26 cellular contexts compared by ENCODE assay signal in genomic region chr7:119890631-119891030, GRCh38.
DNase-seq lines count a peak whose midpoint lies in the region; ATAC-seq, FAIRE-seq and TF ChIP-seq lines count a peak whose summit lies in the region.
"Had no signal": no experiment of that assay in that cellular context is flagged by ENCODE, and none has a peak within 500 bp of the region (broad histone marks: within the 10 kb centered on the region; RNA-seq: fewer than 3 reads in every experiment).

No MANE protein-coding gene starts in this region.

- H3K4me1 ChIP-seq in GM23338 (ENCODE audit: insufficient read depth) = no peaks in the 10 kb centered on the region
- no peaks in the 10 kb centered on the region for H3K4me1 ChIP-seq in kidney (ENCODE audit: control insufficient read depth in 1 of 2, insufficient read depth in 1 of 2, low read depth in 1 of 2, low read length in 2 of 2)
- H3K4me1 ChIP-seq in SJCRH30 = no peaks in the 10 kb centered on the region
- no peaks in the 10 kb centered on the region for H3K4me1 ChIP-seq in testis
- H3K4me1 ChIP-seq: BE2C, BLaER1 had no signal

- H3K9ac ChIP-seq in kidney (ENCODE audit: low read length in 2 of 2) = no peak overlapping the region
- H3K9ac ChIP-seq: BLaER1 had no signal

- intact Hi-C loops in kidney (cut with DNase I) = no loop called here
- intact Hi-C loops in testis (cut with DNase I; ENCODE audit: low total_unique reads) = no loop called here

- no peak overlapping the region; the same call in 1 of the 2 replicates for H3K27ac Mint-ChIP-seq in GM23338
- H3K27ac Mint-ChIP-seq: CD14-positive monocyte; CD4-positive, alpha-beta memory T cell; CD4-positive, CD25-positive, alpha-beta regulatory T cell; CD8-positive, alpha-beta memory T cell had no signal

- no peaks in the 10 kb centered on the region for H3K9me3 Mint-ChIP-seq in GM23338

- TF ChIP-seq CTCF in GM23338 (conservative IDR thresholded peaks at IDR 0.05; ENCODE audit: low read depth in 2 of 2) (no peak), kidney (IDR thresholded peaks at IDR 0.05; ENCODE audit: borderline replicate concordance, extremely low read depth, insufficient read depth) (no peak), testis (IDR thresholded peaks at IDR 0.05) (no peak)

- no peak for TF ChIP-seq POLR2A in testis (IDR thresholded peaks at IDR 0.05)

- no peaks in the 10 kb centered on the region for H4K20me1 ChIP-seq in GM23338 (replicated peaks; ENCODE audit: insufficient read depth)
- H4K20me1 ChIP-seq: BLaER1 had no signal

- H3K4me1 Mint-ChIP-seq in GM23338 = no peaks in the 10 kb centered on the region
- H3K4me1 Mint-ChIP-seq: CD14-positive monocyte; CD4-positive, alpha-beta memory T cell; CD4-positive, CD25-positive, alpha-beta regulatory T cell; CD8-positive, alpha-beta memory T cell had no signal

- H3K4me3 Mint-ChIP-seq in GM23338 = no peak overlapping the region
- H3K4me3 Mint-ChIP-seq: CD14-positive monocyte; CD4-positive, alpha-beta memory T cell; CD4-positive, CD25-positive, alpha-beta regulatory T cell; CD8-positive, alpha-beta memory T cell had no signal

- H3K4me3 ChIP-seq in GM23338 (no peak overlapping the region), kidney (ENCODE audit: low read length in 2 of 2) (no peak overlapping the region), SJCRH30 (no peak overlapping the region), testis (no peak overlapping the region)
- H3K4me3 ChIP-seq: BLaER1, GM12878 had no signal

- no peaks in the 10 kb centered on the region for H3K36me3 Mint-ChIP-seq in GM23338 (ENCODE audit: low read depth)
- H3K36me3 Mint-ChIP-seq: CD14-positive monocyte; CD4-positive, alpha-beta memory T cell; CD4-positive, CD25-positive, alpha-beta regulatory T cell; CD8-positive, alpha-beta memory T cell had no signal

- WGBS in testis, 2 donors = 63 to 88% methylated on average over 12 of the region's 12 CpGs

- H3K4me2 ChIP-seq in GM23338 = no peak overlapping the region
- H3K4me2 ChIP-seq: BLaER1 had no signal

- H3K27me3 ChIP-seq in GM23338 (ENCODE audit: insufficient read depth) = no peaks in the 10 kb centered on the region
- no peaks in the 10 kb centered on the region; the same call in 1 of the 2 replicates for H3K27me3 ChIP-seq in SJCRH30
- H3K27me3 ChIP-seq in testis = no peaks in the 10 kb centered on the region
- H3K27me3 ChIP-seq: BE2C, BLaER1 had no signal

- peaks cover 3% of the 10 kb centered on the region; the same call in 1 of the 2 replicates for H3K9me2 ChIP-seq in GM23338 (ENCODE audit: insufficient read depth)

- H3K9me3 ChIP-seq in kidney (ENCODE audit: control insufficient read depth in 1 of 2, low read length in 2 of 2) = peaks cover 0 to 2% of the 10 kb centered on the region in 2 donors
- H3K9me3 ChIP-seq in SJCRH30 (replicated peaks) = no peaks in the 10 kb centered on the region
- H3K9me3 ChIP-seq in testis = no peaks in the 10 kb centered on the region
- H3K9me3 ChIP-seq: BE2C, BLaER1 had no signal

- no peak for ATAC-seq in GM23338
- ATAC-seq: GM12878 had no signal

- no peaks in the 10 kb centered on the region for H3K36me3 ChIP-seq in GM23338 (ENCODE audit: insufficient read depth)
- H3K36me3 ChIP-seq in kidney (ENCODE audit: control insufficient read depth in 1 of 2, insufficient read depth in 2 of 2, low read length in 2 of 2) = no peaks in the 10 kb centered on the region
- H3K36me3 ChIP-seq in SJCRH30 = no peaks in the 10 kb centered on the region
- H3K36me3 ChIP-seq in testis (ENCODE audit: low read depth, missing control alignments) = no peaks in the 10 kb centered on the region
- H3K36me3 ChIP-seq: BE2C, BLaER1 had no signal

- no peak overlapping the region for H3K27ac ChIP-seq in GM23338 (ENCODE audit: low read depth)
- H3K27ac ChIP-seq in kidney (ENCODE audit: low read depth in 2 of 2, low read length in 2 of 2) = no peak overlapping the region
- no peak overlapping the region for H3K27ac ChIP-seq in SJCRH30
- H3K27ac ChIP-seq in testis = no peak overlapping the region
- H3K27ac ChIP-seq: BLaER1 had no signal

- H3K79me2 ChIP-seq in GM23338 (replicated peaks; ENCODE audit: insufficient read depth) = no peaks in the 10 kb centered on the region

- no peaks in the 10 kb centered on the region for H3K27me3 Mint-ChIP-seq in GM23338 (ENCODE audit: insufficient read depth, low read depth, poor library complexity)
- H3K27me3 Mint-ChIP-seq: CD4-positive, alpha-beta memory T cell; CD4-positive, CD25-positive, alpha-beta regulatory T cell; CD8-positive, alpha-beta memory T cell had no signal

- no peak for DNase-seq in GM23338 (ENCODE audit: low spot score)
- DNase-seq in RPMI8226 = peak; percentile 8
- DNase-seq in kidney = peak; percentile 22
- no peak for DNase-seq in SJCRH30
- no peak for DNase-seq in testis
- no peak for DNase-seq in NCI-H2171 treated with DMSO at 0.1 percent for 48 hours (lab: John Stamatoyannopoulos, UW)
- DNase-seq: 8988T; ACHN; BE2C; C1 segment of cervical spinal cord; CD4-positive, alpha-beta memory T cell; CD4-positive, CD25-positive, alpha-beta regulatory T cell; CD8-positive, alpha-beta memory T cell; COR-L47; DMS 273 treated with DMSO at 0.1 percent for 48 hours; DMS153; DMS53; DMS79; DND-41; EL; GDM1 had no signal

- no peak for FAIRE-seq in kidney (lab: Jason Lieb, UNC)
- FAIRE-seq: GM12878, GM12892, GM18507 had no signal

- no peaks in the 10 kb centered on the region for H3F3A ChIP-seq in GM23338 (replicated peaks; ENCODE audit: low read depth)

- 0 out of 2 replicates have a peak overlapping the region, but pooled peaks have one; percentile 39 for H2AFZ ChIP-seq in GM23338

TF ChIP-seq in GM23338, 12 proteins besides CTCF, POLR2A, EP300 and RAD21 (continues in another document):
- TF ChIP-seq POLR2AphosphoS5 (IDR thresholded peaks at IDR 0.05; ENCODE audit: low read depth) = no peak
- TF ChIP-seq STAT1 (IDR thresholded peaks at IDR 0.05; ENCODE audit: unreplicated experiment) = no peak
- no peak for TF ChIP-seq CREB1 (CRISPR knock-in tag; IDR thresholded peaks at IDR 0.05; ENCODE audit: low read depth)
- no peak for TF ChIP-seq EZH2 (IDR thresholded peaks at IDR 0.05; ENCODE audit: low read depth, unreplicated experiment)
- TF ChIP-seq ZNF114 (CRISPR knock-in tag; IDR thresholded peaks at IDR 0.05) = no peak
- no peak for TF ChIP-seq REST (IDR thresholded peaks at IDR 0.05; ENCODE audit: unreplicated experiment)

Comparison
In these comparisons a context has a peak if more than half of its experiments do, and no peak if none do; other contexts are left out.
1. DNase-seq: peak in RPMI8226 (single experiment) and kidney (single experiment); none in GM23338 (single experiment), SJCRH30 (0 of 2), testis (single experiment) and NCI-H2171 treated with DMSO at 0.1 percent for 48 hours (single experiment).